28 cellular contexts compared by ENCODE assay signal in genomic region chr3:171391432-171391831, GRCh38.
"Had no signal": no experiment of that assay in that cellular context is flagged by ENCODE, and none has a peak within 500 bp of the region (broad histone marks: within the 10 kb centered on the region; RNA-seq: fewer than 3 reads in every experiment).

No MANE protein-coding gene starts in this region.

- H3K9me3 ChIP-seq: colonic mucosa, esophagus squamous epithelium, gastrocnemius medialis had no signal

- FAIRE-seq: colon, endometrium, endothelial cell of umbilical vein, frontal cortex had no signal

- H3K4me1 ChIP-seq: colonic mucosa, foreskin keratinocyte had no signal

- H3K4me3 Mint-ChIP-seq: dendritic cell treated with granulocyte-macrophage colony-stimulating factor and Interleukin-4, amounts not matched to agents 40 ng/mL and 50 ng/mL, for 4 days; effector memory CD8-positive, alpha-beta T cell; endodermal cell had no signal

- DNase-seq: colonic mucosa; cortex of kidney; dermis blood vessel endothelial cell; dorsolateral prefrontal cortex; effector CD4-positive, alpha-beta T cell; effector CD8-positive, alpha-beta T cell; effector memory CD4-positive, alpha-beta T cell; effector memory CD8-positive, alpha-beta T cell; endodermal cell; erythroblast; esophagus squamous epithelium; foreskin fibroblast; foreskin keratinocyte; foreskin melanocyte; gastrocnemius medialis; glutamatergic neuron; head of caudate nucleus; heart left ventricle had no signal

- ATAC-seq: effector memory CD8-positive, alpha-beta T cell; esophagus mucosa; foreskin keratinocyte; gastrocnemius medialis; gastroesophageal sphincter had no signal

- H3K27me3 ChIP-seq: colonic mucosa, dorsolateral prefrontal cortex, esophagus muscularis mucosa, esophagus squamous epithelium, foreskin keratinocyte, gastrocnemius medialis, gastroesophageal sphincter, heart left ventricle had no signal

- H3K36me3 ChIP-seq: colonic mucosa, esophagus muscularis mucosa, esophagus squamous epithelium, gastrocnemius medialis, gastroesophageal sphincter, heart left ventricle had no signal

- H3K27me3 Mint-ChIP-seq: dendritic cell treated with granulocyte-macrophage colony-stimulating factor and Interleukin-4, amounts not matched to agents 40 ng/mL and 50 ng/mL, for 4 days; effector memory CD8-positive, alpha-beta T cell had no signal

- H3K4me3 ChIP-seq: colonic mucosa, coronary artery, dorsolateral prefrontal cortex, esophagus muscularis mucosa, esophagus squamous epithelium, gastrocnemius medialis, gastroesophageal sphincter, heart left ventricle had no signal

- H3K27ac Mint-ChIP-seq: dendritic cell treated with granulocyte-macrophage colony-stimulating factor and Interleukin-4, amounts not matched to agents 40 ng/mL and 50 ng/mL, for 4 days; effector memory CD8-positive, alpha-beta T cell; endodermal cell had no signal

- H3K27ac ChIP-seq: colonic mucosa, coronary artery, epithelial cell of prostate, esophagus muscularis mucosa, esophagus squamous epithelium, foreskin keratinocyte, gastrocnemius medialis, gastroesophageal sphincter had no signal
